12 cellular contexts compared by ENCODE assay signal in genomic region chrX:65695849-65696248, GRCh38. TPM values are rescaled to one million over a fixed set of nuclear protein-coding genes. Genes with fewer than 3 reads are reported as not detected.
DNase-seq lines count a peak whose midpoint lies in the region; ATAC-seq and TF ChIP-seq lines count a peak whose summit lies in the region.
"Had no signal": no experiment of that assay in that cellular context is flagged by ENCODE, and none has a peak within 500 bp of the region (broad histone marks: within the 10 kb centered on the region; RNA-seq: fewer than 3 reads in every experiment).

No MANE protein-coding gene starts in this region.

- H3K27me3 ChIP-seq in MM.1S (replicated peaks; ENCODE audit: insufficient read depth, low read length) (no peaks in the 10 kb centered on the region), gastrocnemius medialis (no peaks in the 10 kb centered on the region), trophoblast cell (ENCODE audit: insufficient read depth, low read length) (no peaks in the 10 kb centered on the region)

- H3K36me3 Mint-ChIP-seq in dendritic cell treated with granulocyte-macrophage colony-stimulating factor and Interleukin-4, amounts not matched to agents 40 ng/mL and 50 ng/mL, for 4 days (ENCODE audit: low read depth), result peaks cover 20% of the 10 kb centered on the region

- peaks cover 74% of the 10 kb centered on the region for H3K4me1 Mint-ChIP-seq in dendritic cell treated with granulocyte-macrophage colony-stimulating factor and Interleukin-4, amounts not matched to agents 40 ng/mL and 50 ng/mL, for 4 days (ENCODE audit: low read depth)

- no peak overlapping the region for H4K8ac ChIP-seq in trophoblast cell (ENCODE audit: low read depth, low read length)

- ATAC-seq in gastrocnemius medialis (no peak), GM21423 (IDR thresholded peaks at IDR 0.05; ENCODE audit: unreplicated experiment) (no peak), GM19397 (IDR thresholded peaks at IDR 0.05; ENCODE audit: unreplicated experiment) (no peak)

- in situ Hi-C loops in gastrocnemius medialis (cut with MboI; ENCODE audit: low sequenced_read_pairs in 4 of 4), result loop anchor here in 1 of 4 donors (25.0 kb wide), 1 partner anchor 109 kb away; no protein-coding TSS in a partner anchor

- H3K9me3 ChIP-seq in MM.1S (replicated peaks; ENCODE audit: insufficient read depth, low read length) (no peaks in the 10 kb centered on the region), gastrocnemius medialis (no peaks in the 10 kb centered on the region), trophoblast cell (ENCODE audit: insufficient read depth, low read depth, low read length) (no peaks in the 10 kb centered on the region)

- no peaks in the 10 kb centered on the region for H4K20me1 ChIP-seq in MM.1S (ENCODE audit: insufficient read depth, low read length)

- no peaks in the 10 kb centered on the region for H3K9me2 ChIP-seq in MM.1S (replicated peaks; ENCODE audit: insufficient read depth, low read length)

- H3K9ac ChIP-seq in MM.1S (ENCODE audit: low read length) (no peak overlapping the region), trophoblast cell (ENCODE audit: low read length) (no peak overlapping the region)
- H3K9ac ChIP-seq: parathyroid adenoma had no signal

- no peak overlapping the region for H2AK5ac ChIP-seq in trophoblast cell (ENCODE audit: low read length)

- TF ChIP-seq CTCF in MM.1S (IDR thresholded peaks at IDR 0.05; ENCODE audit: low read length) (no peak), gastrocnemius medialis (IDR thresholded peaks at IDR 0.05 in 4 of 5, conservative IDR thresholded peaks at IDR 0.05 in 1 of 5) (no peak)

- DNase-seq in MM.1S (no peak), gastrocnemius medialis (no peak), AG20443 (ENCODE audit: low spot score) (no peak), trophoblast cell (no peak)
- DNase-seq: islet precursor cell; NCI-H1092; NK-92 treated with Interleukin-12 subunit alpha and Interleukin-12 subunit beta, amount 100 ng/mL, for 24 hours had no signal

- H3K23ac ChIP-seq in trophoblast cell (ENCODE audit: low read length), result no peak overlapping the region

- H3K27ac Mint-ChIP-seq in dendritic cell treated with granulocyte-macrophage colony-stimulating factor and Interleukin-4, amounts not matched to agents 40 ng/mL and 50 ng/mL, for 4 days, result peak overlapping the region; percentile 73

- H2AFZ ChIP-seq in MM.1S (ENCODE audit: low read length) (no peak overlapping the region), trophoblast cell (ENCODE audit: insufficient read depth, low read length, poor library complexity) (no peak overlapping the region)
- H2AFZ ChIP-seq: parathyroid adenoma had no signal

- no peak overlapping the region for H2BK12ac ChIP-seq in trophoblast cell (ENCODE audit: low read length)

- no peak overlapping the region for H2BK5ac ChIP-seq in trophoblast cell (ENCODE audit: low read depth, low read length, poor library complexity)

- no peaks in the 10 kb centered on the region for H3K27me3 Mint-ChIP-seq in dendritic cell treated with granulocyte-macrophage colony-stimulating factor and Interleukin-4, amounts not matched to agents 40 ng/mL and 50 ng/mL, for 4 days

- no peak overlapping the region for H2BK120ac ChIP-seq in trophoblast cell (ENCODE audit: insufficient read depth, low read length, poor library complexity)

- H3K27ac ChIP-seq in MM.1S (ENCODE audit: low read length), result peak overlapping the region; percentile 89; the same call in 1 of the 2 replicates
- H3K27ac ChIP-seq in gastrocnemius medialis, result peak overlapping the region; percentile 25 to 64 (median 52)
- H3K27ac ChIP-seq in trophoblast cell (ENCODE audit: low read depth, low read length), result no peak overlapping the region

- H3K14ac ChIP-seq in trophoblast cell (ENCODE audit: low read length), result no peak overlapping the region

- WGBS in trophoblast cell (ENCODE audit: extremely low coverage, insufficient coverage, insufficient read length), result no CpG with 5 or more reads among the region's 1 CpG

- no peak overlapping the region for H3K18ac ChIP-seq in trophoblast cell (ENCODE audit: low read length)

- peaks cover 90% of the 10 kb centered on the region for H3K79me2 ChIP-seq in MM.1S (ENCODE audit: low read length)
- no peaks in the 10 kb centered on the region for H3K79me2 ChIP-seq in trophoblast cell (ENCODE audit: control insufficient read depth, insufficient read depth, low read length, poor library complexity)

- peaks cover 62% of the 10 kb centered on the region for H3K4me1 ChIP-seq in MM.1S (ENCODE audit: low read length)
- peaks cover 28 to 58% of the 10 kb centered on the region in 2 donors for H3K4me1 ChIP-seq in gastrocnemius medialis
- H3K4me1 ChIP-seq in trophoblast cell (ENCODE audit: control insufficient read depth in 1 of 2, insufficient read depth in 2 of 2, low read length in 2 of 2), result peaks cover 13 to 19% of the 10 kb centered on the region in 2 experiments

- H3K4me2 ChIP-seq in MM.1S (ENCODE audit: low read depth, low read length) (peak overlapping the region; percentile 49; the same call in 1 of the 2 replicates), trophoblast cell (ENCODE audit: low read length) (no peak overlapping the region)

- H3F3A ChIP-seq in MM.1S (ENCODE audit: insufficient read depth, low read length), result peaks cover 35% of the 10 kb centered on the region

- no peak overlapping the region for H4K12ac ChIP-seq in trophoblast cell (ENCODE audit: low read depth, low read length)

- intact Hi-C loops in dendritic cell treated with granulocyte-macrophage colony-stimulating factor and Interleukin-4, amounts not matched to agents 40 ng/mL and 50 ng/mL, for 4 days (cut with micrococcal nuclease), result no loop called here
- intact Hi-C loops in gastrocnemius medialis (cut with DNase I; ENCODE audit: low total_unique reads), result no loop called here

- no peak overlapping the region for H4K91ac ChIP-seq in trophoblast cell (ENCODE audit: low read depth, low read length)

- H3K9me3 Mint-ChIP-seq in dendritic cell treated with granulocyte-macrophage colony-stimulating factor and Interleukin-4, amounts not matched to agents 40 ng/mL and 50 ng/mL, for 4 days, result no peaks in the 10 kb centered on the region

- H3K4me3 ChIP-seq in GM08714 (ENCODE audit: low read length), result peak overlapping the region; percentile 52; the same call in 1 of the 2 replicates
- H3K4me3 ChIP-seq in MM.1S (ENCODE audit: low read length), result no peak overlapping the region
- H3K4me3 ChIP-seq in gastrocnemius medialis, result no peak overlapping the region
- no peak overlapping the region for H3K4me3 ChIP-seq in trophoblast cell (ENCODE audit: low read depth, low read length)

- TF ChIP-seq POLR2A in gastrocnemius medialis (IDR thresholded peaks at IDR 0.05), result no peak

- no peak overlapping the region for H3K4ac ChIP-seq in trophoblast cell (ENCODE audit: low read depth, low read length)

- no peaks in the 10 kb centered on the region for H3K36me3 ChIP-seq in MM.1S (replicated peaks; ENCODE audit: insufficient read depth, low read length)
- H3K36me3 ChIP-seq in gastrocnemius medialis, result no peaks in the 10 kb centered on the region
- H3K36me3 ChIP-seq in trophoblast cell (ENCODE audit: control insufficient read depth in 1 of 2, insufficient read depth in 2 of 2, low read length in 2 of 2), result peaks cover 0 to 1% of the 10 kb centered on the region in 2 experiments

- H3K4me3 Mint-ChIP-seq in dendritic cell treated with granulocyte-macrophage colony-stimulating factor and Interleukin-4, amounts not matched to agents 40 ng/mL and 50 ng/mL, for 4 days, result peak overlapping the region; percentile 41

- H3K79me1 ChIP-seq in trophoblast cell (ENCODE audit: low read length), result peaks cover 2% of the 10 kb centered on the region

RNA-seq across cellular contexts. Expression of gene MSN, which starts 28.4 kb away (rescaled TPM):
- total RNA-seq in gastrocnemius medialis, result 10 to 100 TPM; 39.1 to 69.6 (median 59.6) TPM
- 117 and 123 TPM in 2 replicates for polyA plus RNA-seq in trophoblast cell (2013)
